In the genomic region with DNA sequence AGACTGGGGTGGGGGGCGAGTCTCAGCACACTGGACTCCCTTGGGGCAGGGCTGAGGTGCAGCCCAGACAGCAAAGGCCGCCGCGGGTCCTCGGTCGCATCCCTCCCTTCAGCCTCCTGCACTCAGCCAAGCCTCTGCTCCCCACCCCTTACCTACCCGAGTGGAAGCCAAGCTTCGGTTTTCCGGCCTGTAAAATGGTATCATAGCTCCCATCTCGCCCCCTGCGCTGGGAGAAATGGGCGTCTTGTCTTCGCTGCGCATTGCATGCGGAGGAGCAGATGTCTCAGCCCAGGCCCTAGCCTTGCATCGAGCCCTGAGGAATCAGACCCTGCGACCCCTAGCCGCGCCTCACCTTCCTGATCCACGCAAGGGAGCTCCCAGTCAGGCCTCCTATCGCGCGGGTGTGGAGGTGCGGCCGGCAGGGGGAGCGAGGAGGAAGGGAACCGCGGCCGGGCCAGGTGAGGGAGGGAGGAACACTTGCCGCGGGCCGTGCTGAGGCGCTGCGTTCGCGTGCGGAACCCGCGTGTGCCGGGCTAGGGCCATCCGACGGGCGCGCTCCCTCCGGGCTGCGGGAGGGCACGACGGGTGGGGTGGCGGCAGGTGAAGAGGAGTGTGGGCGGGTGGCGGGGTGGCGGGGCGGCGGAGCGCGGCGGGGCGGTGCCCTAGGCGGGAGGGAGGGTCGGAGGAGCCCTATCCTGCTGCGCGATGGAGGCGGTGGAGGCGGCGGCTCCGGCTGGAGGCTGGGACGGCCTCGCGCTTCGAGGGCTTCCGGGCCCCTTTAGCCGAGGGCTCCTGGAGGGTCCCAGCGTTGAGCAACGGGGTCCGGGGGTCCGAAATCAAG, we compare ENCODE assay signal across 1 cellular context.
TF ChIP-seq lines count a peak whose summit lies in the region.

No MANE protein-coding gene starts in this region.

TF ChIP-seq in K562, 482 proteins besides CTCF, POLR2A, EP300 and RAD21 (continued from another document):
- TF ChIP-seq, protein P1, sequence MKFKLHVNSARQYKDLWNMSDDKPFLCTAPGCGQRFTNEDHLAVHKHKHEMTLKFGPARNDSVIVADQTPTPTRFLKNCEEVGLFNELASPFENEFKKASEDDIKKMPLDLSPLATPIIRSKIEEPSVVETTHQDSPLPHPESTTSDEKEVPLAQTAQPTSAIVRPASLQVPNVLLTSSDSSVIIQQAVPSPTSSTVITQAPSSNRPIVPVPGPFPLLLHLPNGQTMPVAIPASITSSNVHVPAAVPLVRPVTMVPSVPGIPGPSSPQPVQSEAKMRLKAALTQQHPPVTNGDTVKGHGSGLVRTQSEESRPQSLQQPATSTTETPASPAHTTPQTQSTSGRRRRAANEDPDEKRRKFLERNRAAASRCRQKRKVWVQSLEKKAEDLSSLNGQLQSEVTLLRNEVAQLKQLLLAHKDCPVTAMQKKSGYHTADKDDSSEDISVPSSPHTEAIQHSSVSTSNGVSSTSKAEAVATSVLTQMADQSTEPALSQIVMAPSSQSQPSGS (CRISPR knock-in tag; IDR thresholded peaks at IDR 0.05) = no peak
- TF ChIP-seq, protein P2, sequence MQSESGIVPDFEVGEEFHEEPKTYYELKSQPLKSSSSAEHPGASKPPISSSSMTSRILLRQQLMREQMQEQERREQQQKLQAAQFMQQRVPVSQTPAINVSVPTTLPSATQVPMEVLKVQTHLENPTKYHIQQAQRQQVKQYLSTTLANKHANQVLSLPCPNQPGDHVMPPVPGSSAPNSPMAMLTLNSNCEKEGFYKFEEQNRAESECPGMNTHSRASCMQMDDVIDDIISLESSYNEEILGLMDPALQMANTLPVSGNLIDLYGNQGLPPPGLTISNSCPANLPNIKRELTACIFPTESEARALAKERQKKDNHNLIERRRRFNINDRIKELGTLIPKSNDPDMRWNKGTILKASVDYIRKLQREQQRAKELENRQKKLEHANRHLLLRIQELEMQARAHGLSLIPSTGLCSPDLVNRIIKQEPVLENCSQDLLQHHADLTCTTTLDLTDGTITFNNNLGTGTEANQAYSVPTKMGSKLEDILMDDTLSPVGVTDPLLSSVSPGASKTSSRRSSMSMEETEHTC (IDR thresholded peaks at IDR 0.05) = peak; percentile 45; the same call in 1 of the 2 replicates
- TF ChIP-seq SIX5 (IDR thresholded peaks at IDR 0.05; ENCODE audit: borderline replicate concordance in 1 of 2, insufficient read depth in 1 of 2, low read depth in 1 of 2, low read length in 2 of 2) (0 out of 4 replicates have a peak, but pooled peaks of 1 of the 2 experiments have one; percentile 10), NR3C1 (CRISPR knock-in tag; IDR thresholded peaks at IDR 0.05) (no peak), HEY1 (CRISPR knock-in tag; IDR thresholded peaks at IDR 0.05; ENCODE audit: borderline replicate concordance) (no peak), TEAD1 (CRISPR knock-in tag; IDR thresholded peaks at IDR 0.05) (no peak), ZSCAN29 (IDR thresholded peaks at IDR 0.05) (no peak), SRF (CRISPR knock-in tag; IDR thresholded peaks at IDR 0.05) (peak in 1 of 2 experiments; percentile 82; a peak in 2 of 4 replicates), ZNF444 (CRISPR knock-in tag; IDR thresholded peaks at IDR 0.05) (no peak), HNRNPUL1 (IDR thresholded peaks at IDR 0.05; ENCODE audit: low read length) (no peak), HDAC1 (IDR thresholded peaks at IDR 0.05) (peak in 1 of 2 experiments; percentile 91; a peak in 2 of 4 replicates), MAFF (IDR thresholded peaks at IDR 0.05; ENCODE audit: low read length) (no peak), ZNF232 (CRISPR knock-in tag; IDR thresholded peaks at IDR 0.05) (no peak), PHF20 (IDR thresholded peaks at IDR 0.05; ENCODE audit: partially characterized antibody) (peak; percentile 77), GTF2E2 (tag; IDR thresholded peaks at IDR 0.05) (no peak), SMAD1 (IDR thresholded peaks at IDR 0.05; ENCODE audit: low read depth, low read length, partially characterized antibody) (no peak), ZKSCAN1 (IDR thresholded peaks at IDR 0.05; ENCODE audit: low read depth, low read length) (no peak; the same call in 1 of the 2 replicates), CBFA2T2 (conservative IDR thresholded peaks at IDR 0.05) (no peak; the same call in 1 of the 2 replicates), KAT7 (CRISPR knock-in tag; IDR thresholded peaks at IDR 0.05; ENCODE audit: borderline replicate concordance) (no peak)
- TF ChIP-seq, protein P3, sequence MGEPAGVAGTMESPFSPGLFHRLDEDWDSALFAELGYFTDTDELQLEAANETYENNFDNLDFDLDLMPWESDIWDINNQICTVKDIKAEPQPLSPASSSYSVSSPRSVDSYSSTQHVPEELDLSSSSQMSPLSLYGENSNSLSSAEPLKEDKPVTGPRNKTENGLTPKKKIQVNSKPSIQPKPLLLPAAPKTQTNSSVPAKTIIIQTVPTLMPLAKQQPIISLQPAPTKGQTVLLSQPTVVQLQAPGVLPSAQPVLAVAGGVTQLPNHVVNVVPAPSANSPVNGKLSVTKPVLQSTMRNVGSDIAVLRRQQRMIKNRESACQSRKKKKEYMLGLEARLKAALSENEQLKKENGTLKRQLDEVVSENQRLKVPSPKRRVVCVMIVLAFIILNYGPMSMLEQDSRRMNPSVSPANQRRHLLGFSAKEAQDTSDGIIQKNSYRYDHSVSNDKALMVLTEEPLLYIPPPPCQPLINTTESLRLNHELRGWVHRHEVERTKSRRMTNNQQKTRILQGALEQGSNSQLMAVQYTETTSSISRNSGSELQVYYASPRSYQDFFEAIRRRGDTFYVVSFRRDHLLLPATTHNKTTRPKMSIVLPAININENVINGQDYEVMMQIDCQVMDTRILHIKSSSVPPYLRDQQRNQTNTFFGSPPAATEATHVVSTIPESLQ (CRISPR knock-in tag; IDR thresholded peaks at IDR 0.05) = no peak
- TF ChIP-seq, protein P4, sequence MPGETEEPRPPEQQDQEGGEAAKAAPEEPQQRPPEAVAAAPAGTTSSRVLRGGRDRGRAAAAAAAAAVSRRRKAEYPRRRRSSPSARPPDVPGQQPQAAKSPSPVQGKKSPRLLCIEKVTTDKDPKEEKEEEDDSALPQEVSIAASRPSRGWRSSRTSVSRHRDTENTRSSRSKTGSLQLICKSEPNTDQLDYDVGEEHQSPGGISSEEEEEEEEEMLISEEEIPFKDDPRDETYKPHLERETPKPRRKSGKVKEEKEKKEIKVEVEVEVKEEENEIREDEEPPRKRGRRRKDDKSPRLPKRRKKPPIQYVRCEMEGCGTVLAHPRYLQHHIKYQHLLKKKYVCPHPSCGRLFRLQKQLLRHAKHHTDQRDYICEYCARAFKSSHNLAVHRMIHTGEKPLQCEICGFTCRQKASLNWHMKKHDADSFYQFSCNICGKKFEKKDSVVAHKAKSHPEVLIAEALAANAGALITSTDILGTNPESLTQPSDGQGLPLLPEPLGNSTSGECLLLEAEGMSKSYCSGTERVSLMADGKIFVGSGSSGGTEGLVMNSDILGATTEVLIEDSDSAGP (CRISPR knock-in tag; IDR thresholded peaks at IDR 0.05) = no peak
- TF ChIP-seq, protein P5, sequence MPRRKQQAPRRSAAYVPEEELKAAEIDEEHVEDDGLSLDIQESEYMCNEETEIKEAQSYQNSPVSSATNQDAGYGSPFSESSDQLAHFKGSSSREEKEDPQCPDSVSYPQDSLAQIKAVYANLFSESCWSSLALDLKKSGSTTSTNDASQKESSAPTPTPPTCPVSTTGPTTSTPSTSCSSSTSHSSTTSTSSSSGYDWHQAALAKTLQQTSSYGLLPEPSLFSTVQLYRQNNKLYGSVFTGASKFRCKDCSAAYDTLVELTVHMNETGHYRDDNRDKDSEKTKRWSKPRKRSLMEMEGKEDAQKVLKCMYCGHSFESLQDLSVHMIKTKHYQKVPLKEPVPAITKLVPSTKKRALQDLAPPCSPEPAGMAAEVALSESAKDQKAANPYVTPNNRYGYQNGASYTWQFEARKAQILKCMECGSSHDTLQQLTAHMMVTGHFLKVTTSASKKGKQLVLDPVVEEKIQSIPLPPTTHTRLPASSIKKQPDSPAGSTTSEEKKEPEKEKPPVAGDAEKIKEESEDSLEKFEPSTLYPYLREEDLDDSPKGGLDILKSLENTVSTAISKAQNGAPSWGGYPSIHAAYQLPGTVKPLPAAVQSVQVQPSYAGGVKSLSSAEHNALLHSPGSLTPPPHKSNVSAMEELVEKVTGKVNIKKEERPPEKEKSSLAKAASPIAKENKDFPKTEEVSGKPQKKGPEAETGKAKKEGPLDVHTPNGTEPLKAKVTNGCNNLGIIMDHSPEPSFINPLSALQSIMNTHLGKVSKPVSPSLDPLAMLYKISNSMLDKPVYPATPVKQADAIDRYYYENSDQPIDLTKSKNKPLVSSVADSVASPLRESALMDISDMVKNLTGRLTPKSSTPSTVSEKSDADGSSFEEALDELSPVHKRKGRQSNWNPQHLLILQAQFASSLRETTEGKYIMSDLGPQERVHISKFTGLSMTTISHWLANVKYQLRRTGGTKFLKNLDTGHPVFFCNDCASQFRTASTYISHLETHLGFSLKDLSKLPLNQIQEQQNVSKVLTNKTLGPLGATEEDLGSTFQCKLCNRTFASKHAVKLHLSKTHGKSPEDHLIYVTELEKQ (CRISPR knock-in tag; IDR thresholded peaks at IDR 0.05) = no peak
- TF ChIP-seq, protein P6, sequence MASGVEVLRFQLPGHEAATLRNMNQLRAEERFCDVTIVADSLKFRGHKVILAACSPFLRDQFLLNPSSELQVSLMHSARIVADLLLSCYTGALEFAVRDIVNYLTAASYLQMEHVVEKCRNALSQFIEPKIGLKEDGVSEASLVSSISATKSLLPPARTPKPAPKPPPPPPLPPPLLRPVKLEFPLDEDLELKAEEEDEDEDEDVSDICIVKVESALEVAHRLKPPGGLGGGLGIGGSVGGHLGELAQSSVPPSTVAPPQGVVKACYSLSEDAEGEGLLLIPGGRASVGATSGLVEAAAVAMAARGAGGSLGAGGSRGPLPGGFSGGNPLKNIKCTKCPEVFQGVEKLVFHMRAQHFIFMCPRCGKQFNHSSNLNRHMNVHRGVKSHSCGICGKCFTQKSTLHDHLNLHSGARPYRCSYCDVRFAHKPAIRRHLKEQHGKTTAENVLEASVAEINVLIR (CRISPR knock-in tag; IDR thresholded peaks at IDR 0.05) = no peak
- TF ChIP-seq, protein P7, sequence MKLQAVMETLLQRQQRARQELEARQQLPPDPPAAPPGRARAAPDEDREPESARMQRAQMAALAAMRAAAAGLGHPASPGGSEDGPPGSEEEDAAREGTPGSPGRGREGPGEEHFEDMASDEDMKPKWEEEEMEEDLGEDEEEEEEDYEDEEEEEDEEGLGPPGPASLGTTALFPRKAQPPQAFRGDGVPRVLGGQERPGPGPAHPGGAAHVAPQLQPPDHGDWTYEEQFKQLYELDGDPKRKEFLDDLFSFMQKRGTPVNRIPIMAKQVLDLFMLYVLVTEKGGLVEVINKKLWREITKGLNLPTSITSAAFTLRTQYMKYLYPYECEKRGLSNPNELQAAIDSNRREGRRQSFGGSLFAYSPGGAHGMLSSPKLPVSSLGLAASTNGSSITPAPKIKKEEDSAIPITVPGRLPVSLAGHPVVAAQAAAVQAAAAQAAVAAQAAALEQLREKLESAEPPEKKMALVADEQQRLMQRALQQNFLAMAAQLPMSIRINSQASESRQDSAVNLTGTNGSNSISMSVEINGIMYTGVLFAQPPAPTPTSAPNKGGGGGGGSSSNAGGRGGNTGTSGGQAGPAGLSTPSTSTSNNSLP (IDR thresholded peaks at IDR 0.05; ENCODE audit: borderline replicate concordance, low read depth, low read length) = no peak
